In the genomic region with DNA sequence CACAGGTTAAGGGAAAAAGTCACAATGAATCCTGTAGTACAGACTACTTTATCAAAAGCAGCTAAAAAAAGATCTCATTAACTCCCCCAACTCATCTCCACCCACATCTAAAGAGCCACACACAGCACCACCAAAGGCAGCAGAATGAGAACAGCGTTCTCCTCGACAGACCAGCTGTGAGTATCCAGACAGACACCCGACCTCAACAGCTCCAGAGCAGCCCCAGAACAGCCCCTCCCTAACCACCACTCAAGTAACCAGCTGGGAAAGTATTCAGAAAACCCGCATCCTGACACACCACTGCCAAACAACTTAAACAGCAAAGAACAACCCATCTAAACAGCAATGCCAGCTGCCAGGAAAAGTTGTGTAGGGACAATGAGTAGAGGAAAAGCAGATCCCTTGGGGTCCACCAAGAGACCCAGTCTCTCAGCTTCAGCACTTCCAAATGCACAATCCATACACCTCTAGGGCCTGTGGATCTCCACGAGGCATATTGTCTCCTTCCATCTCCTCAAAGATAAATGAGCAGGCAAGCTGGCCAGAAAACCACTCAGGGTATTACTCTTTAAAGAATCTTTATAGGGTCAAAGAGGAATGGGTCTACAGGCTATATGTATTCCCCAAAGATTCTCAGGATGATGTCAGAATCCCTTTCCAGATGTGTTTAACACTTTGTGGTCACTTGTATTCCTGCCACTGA, we compare ENCODE assay signal across 1 cellular context. TPM values are rescaled to one million over a fixed set of nuclear protein-coding genes. Genes with fewer than 3 reads are reported as not detected.
"Had no signal": no experiment of that assay in that cellular context is flagged by ENCODE, and none has a peak within 500 bp of the region (broad histone marks: within the 10 kb centered on the region; RNA-seq: fewer than 3 reads in every experiment).

No MANE protein-coding gene starts in this region.

RNA-seq across cellular contexts. Expression of gene FAM72D, which starts 50.1 kb away (rescaled TPM):
- polyA plus RNA-seq: IgD-negative memory B cell had no signal
